18 cellular contexts compared by ENCODE assay signal in the genomic region with DNA sequence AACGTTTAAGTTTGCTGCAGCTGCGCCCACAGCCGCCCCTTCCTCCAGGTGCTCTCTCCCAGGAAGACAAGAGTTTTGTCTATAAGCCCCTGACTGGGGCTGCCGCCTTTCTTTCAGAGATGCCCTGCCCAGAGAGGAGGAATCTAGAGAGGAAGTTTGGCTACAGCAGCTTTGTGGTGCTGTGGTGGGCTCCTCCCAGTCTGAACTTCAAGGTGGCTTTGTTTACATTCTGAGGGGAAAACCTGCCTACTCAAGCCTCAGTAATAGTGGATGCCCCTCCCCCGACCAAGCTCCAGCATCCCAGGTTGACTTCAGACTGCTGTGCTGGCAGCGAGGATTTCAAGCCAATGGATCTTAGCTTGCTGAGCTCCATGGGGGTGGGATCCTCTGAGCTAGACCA. TPM values are rescaled to one million over a fixed set of nuclear protein-coding genes. Genes with fewer than 3 reads are reported as not detected.
DNase-seq lines count a peak whose midpoint lies in the region; ATAC-seq and TF ChIP-seq lines count a peak whose summit lies in the region.
"Had no signal": no experiment of that assay in that cellular context is flagged by ENCODE, and none has a peak within 500 bp of the region (broad histone marks: within the 10 kb centered on the region; RNA-seq: fewer than 3 reads in every experiment).

No MANE protein-coding gene starts in this region.

- H3K27ac ChIP-seq in esophagus muscularis mucosa (replicated peaks in 1 of 4) = no peak overlapping the region
- no peak overlapping the region for H3K27ac ChIP-seq in upper lobe of right lung
- H3K27ac ChIP-seq: A549, KMS-11, RWPE1, SJCRH30 had no signal

- H3K9me3 ChIP-seq in esophagus muscularis mucosa = no peaks in the 10 kb centered on the region
- no peaks in the 10 kb centered on the region for H3K9me3 ChIP-seq in upper lobe of right lung
- H3K9me3 ChIP-seq: A549, SJCRH30 had no signal

- H3K36me3 Mint-ChIP-seq in activated CD4-positive, alpha-beta T cell treated with anti-CD3 and anti-CD28 coated beads, Interleukin-2, amount 10 ng/mL, durations not matched to agents 7 days and 5 days (ENCODE audit: low read depth) = no peaks in the 10 kb centered on the region

- TF ChIP-seq EP300 in esophagus muscularis mucosa (IDR thresholded peaks at IDR 0.05) = no peak

- peaks cover under 1% of the 10 kb centered on the region for H3K9me3 Mint-ChIP-seq in activated CD4-positive, alpha-beta T cell treated with anti-CD3 and anti-CD28 coated beads, Interleukin-2, amount 10 ng/mL, durations not matched to agents 7 days and 5 days

- H3K36me3 ChIP-seq in esophagus muscularis mucosa (no peaks in the 10 kb centered on the region), upper lobe of right lung (no peaks in the 10 kb centered on the region)
- H3K36me3 ChIP-seq: SJCRH30 had no signal

- H3K4me1 ChIP-seq in esophagus muscularis mucosa = no peaks in the 10 kb centered on the region
- no peaks in the 10 kb centered on the region for H3K4me1 ChIP-seq in upper lobe of right lung
- H3K4me1 ChIP-seq: A549, SJCRH30 had no signal

- peaks cover 47% of the 10 kb centered on the region for H3K27me3 Mint-ChIP-seq in activated CD4-positive, alpha-beta T cell treated with anti-CD3 and anti-CD28 coated beads, Interleukin-2, amount 10 ng/mL, durations not matched to agents 7 days and 5 days

- intact Hi-C loops in esophagus muscularis mucosa (cut with DNase I) = no loop called here
- intact Hi-C loops in upper lobe of right lung (cut with DNase I) = no loop called here

- no peak overlapping the region for H3K27ac Mint-ChIP-seq in activated CD4-positive, alpha-beta T cell treated with anti-CD3 and anti-CD28 coated beads, Interleukin-2, amount 10 ng/mL, durations not matched to agents 7 days and 5 days

- ATAC-seq in upper lobe of right lung = no peak
- ATAC-seq: A549 had no signal

- WGBS in esophagus muscularis mucosa = 47% methylated on average over 5 of the region's 6 CpGs

- peaks cover 9% of the 10 kb centered on the region for H3K4me1 Mint-ChIP-seq in activated CD4-positive, alpha-beta T cell treated with anti-CD3 and anti-CD28 coated beads, Interleukin-2, amount 10 ng/mL, durations not matched to agents 7 days and 5 days

- peak; percentile 33 for DNase-seq in activated CD4-positive, alpha-beta T cell treated with anti-CD3 and anti-CD28 coated beads, Interleukin-2, amount 10 ng/mL, durations not matched to agents 7 days and 5 days
- DNase-seq in activated CD4-positive, alpha-beta T cell treated with anti-CD3 and anti-CD28 coated beads, Interleukin-2, amount 50 U/mL, for 48 hours = no peak
- DNase-seq in Jurkat, Clone E6-1 (ENCODE audit: low read depth, low spot score) = peak; percentile 50
- peak; percentile 50 for DNase-seq in esophagus muscularis mucosa (ENCODE audit: extremely low spot score)
- DNase-seq in NCI-H2029 treated with DMSO at 0.1 percent for 48 hours (lab: John Stamatoyannopoulos, UW) = no peak
- DNase-seq in stimulated activated CD4-positive, alpha-beta T cell treated with anti-CD3 and anti-CD28 coated beads, Interleukin-4, amount 100 ng/mL, for 24 hours = no peak
- DNase-seq in upper lobe of right lung = no peak
- DNase-seq in RPMI8226 = no peak
- DNase-seq: DMS79, NCI-H1092, NCI-H1930, NCI-H510A treated with DMSO at 0.1 percent for 48 hours, SJCRH30 had no signal

- POLR2A ChIA-PET in activated CD4-positive, alpha-beta T cell treated with anti-CD3 and anti-CD28 coated beads, Interleukin-2, amount 10 ng/mL, durations not matched to agents 7 days and 5 days (lab: Charles Lee) = no interaction called here

- no peak for TF ChIP-seq CTCF in esophagus muscularis mucosa (IDR thresholded peaks at IDR 0.05)
- no peak for TF ChIP-seq CTCF in upper lobe of right lung (IDR thresholded peaks at IDR 0.05)

- H3K4me3 Mint-ChIP-seq in activated CD4-positive, alpha-beta T cell treated with anti-CD3 and anti-CD28 coated beads, Interleukin-2, amount 10 ng/mL, durations not matched to agents 7 days and 5 days = no peak overlapping the region

- H3K27me3 ChIP-seq in esophagus muscularis mucosa (peaks cover 0 to 38% (median 3%) of the 10 kb centered on the region in 4 donors), upper lobe of right lung (peaks cover 11% of the 10 kb centered on the region)
- H3K27me3 ChIP-seq: SJCRH30 had no signal

- CTCF ChIA-PET in activated CD4-positive, alpha-beta T cell treated with anti-CD3 and anti-CD28 coated beads, Interleukin-2, amount 10 ng/mL, durations not matched to agents 7 days and 5 days (lab: Charles Lee) = no interaction called here

- H3K4me3 ChIP-seq in Jurkat, Clone E6-1 (ENCODE audit: low read length) = no peak overlapping the region
- no peak overlapping the region for H3K4me3 ChIP-seq in esophagus muscularis mucosa
- H3K4me3 ChIP-seq in upper lobe of right lung = no peak overlapping the region
- H3K4me3 ChIP-seq: A549, SJCRH30 had no signal

- no peak for TF ChIP-seq POLR2A in esophagus muscularis mucosa (IDR thresholded peaks at IDR 0.05; ENCODE audit: low read depth)

RNA-seq across cellular contexts. Expression of gene ERICH6B, which starts 6.4 kb away (rescaled TPM):
- not detected for total RNA-seq in activated CD4-positive, alpha-beta T cell treated with anti-CD3 and anti-CD28 coated beads, Interleukin-2, amount 10 ng/mL, durations not matched to agents 7 days and 5 days
- not detected for polyA plus RNA-seq in Jurkat, Clone E6-1 (2012; ENCODE audit: insufficient read depth, insufficient read length)
- total RNA-seq in esophagus muscularis mucosa = not detected
- total RNA-seq in upper lobe of right lung = not detected
- total RNA-seq: MCF 10A, OCI-LY7, SJCRH30 had no signal
- polyA plus RNA-seq: A549 had no signal

Comparison
In these comparisons a context has a peak if more than half of its experiments do, and no peak if none do; other contexts are left out.
1. DNase-seq: peak in activated CD4-positive, alpha-beta T cell treated with anti-CD3 and anti-CD28 coated beads, Interleukin-2, amount 10 ng/mL, durations not matched to agents 7 days and 5 days (single experiment), Jurkat, Clone E6-1 (single experiment) and esophagus muscularis mucosa (single experiment); none in activated CD4-positive, alpha-beta T cell treated with anti-CD3 and anti-CD28 coated beads, Interleukin-2, amount 50 U/mL, for 48 hours (0 of 2), NCI-H2029 treated with DMSO at 0.1 percent for 48 hours (single experiment), stimulated activated CD4-positive, alpha-beta T cell treated with anti-CD3 and anti-CD28 coated beads, Interleukin-4, amount 100 ng/mL, for 24 hours (single experiment), upper lobe of right lung (single experiment) and RPMI8226 (single experiment).